In the genomic region with DNA sequence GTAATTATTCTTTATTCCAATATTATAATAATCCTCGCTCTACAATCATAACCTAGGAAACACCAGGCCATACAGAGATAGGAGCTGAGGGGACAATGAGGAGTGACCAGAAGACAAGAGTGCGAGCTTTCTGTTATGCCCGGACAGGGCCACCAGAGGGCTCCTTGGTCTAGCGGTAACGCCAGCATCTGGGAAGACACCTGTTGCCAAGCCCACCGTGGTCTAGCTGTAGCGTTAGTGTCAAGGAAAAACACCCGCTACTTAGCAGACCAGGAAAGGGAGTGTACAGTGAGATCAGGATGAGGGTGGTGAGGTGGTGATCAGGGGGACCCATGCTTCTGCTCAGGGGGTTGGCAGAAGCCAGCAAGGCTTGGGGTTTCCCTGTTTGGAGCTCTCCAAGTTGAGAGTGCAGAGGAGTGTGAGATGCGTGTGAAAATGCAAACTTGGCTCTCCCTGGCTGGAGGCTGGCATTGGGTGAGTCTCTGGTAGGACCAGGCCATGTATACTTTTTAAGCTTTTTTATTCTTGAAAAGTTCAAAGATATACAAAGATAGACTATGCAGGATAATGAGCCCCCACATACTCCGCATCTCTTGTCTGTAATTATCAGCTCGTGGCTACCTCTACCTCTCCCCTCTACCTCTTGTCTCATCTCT, we compare ENCODE assay signal across 7 cellular contexts. TPM values are rescaled to one million over a fixed set of nuclear protein-coding genes. Genes with fewer than 3 reads are reported as not detected.
DNase-seq lines count a peak whose midpoint lies in the region; ATAC-seq and TF ChIP-seq lines count a peak whose summit lies in the region.
"Not testable (repeated sequence)": the region's sequence is repeated elsewhere in the genome, so short reads cannot be mapped to it uniquely, and the experiment has no call there.

No MANE protein-coding gene starts in this region.

- H3K4me1 ChIP-seq in SK-N-SH (ENCODE audit: control insufficient read depth in 1 of 2, insufficient read depth in 2 of 2, low read depth in 1 of 2, low read length in 1 of 2); heart right ventricle: not testable (repeated sequence)

- not testable (repeated sequence) for TF ChIP-seq EP300 in SK-N-SH (IDR thresholded peaks at IDR 0.05; ENCODE audit: borderline replicate concordance in 1 of 2, low read depth in 1 of 2, low read length in 1 of 2)

- not testable (repeated sequence) for H3K4me3 ChIP-seq in SK-N-SH (ENCODE audit: low read depth in 2 of 2, low read length in 1 of 2); choroid plexus epithelial cell (ENCODE audit: low read depth, low read length); heart right ventricle

- CTCF ChIA-PET in SK-N-SH (lab: Yijun Ruan, JAX) = not testable (repeated sequence)

- H3K27me3 ChIP-seq in SK-N-SH (ENCODE audit: insufficient read depth); heart right ventricle: not testable (repeated sequence)

- WGBS in SK-N-SH (ENCODE audit: low lambda C conversion rate) = 3% methylated on average over 7 of the region's 11 CpGs
- WGBS in heart right ventricle, 2 donors = 4 to 5% methylated on average over 6 to 8 of the region's 11 CpGs

- H4K20me1 ChIP-seq in SK-N-SH (ENCODE audit: insufficient read depth) = not testable (repeated sequence)

- DNase-seq in SK-N-SH; choroid plexus epithelial cell (ENCODE audit: low read depth): not testable (repeated sequence)
- DNase-seq in activated T-cell treated with anti-CD3 and anti-CD28 coated beads, Interleukin-2, amount 50 U/mL, for 72 hours = peak; percentile 34 to 49
- DNase-seq in heart right ventricle = peak; percentile 19 to 23
- DNase-seq in stimulated activated CD4-positive, alpha-beta T cell treated with anti-CD3 and anti-CD28 coated beads, Interleukin-4, amount 100 ng/mL, for 1 hour = peak; percentile 16

- not testable (repeated sequence) for H3K36me3 Mint-ChIP-seq in activated T-cell treated with anti-CD3 and anti-CD28 coated beads, Interleukin-2, amount 50 U/mL, for 72 hours (ENCODE audit: insufficient read depth in 2 of 2); nephron (ENCODE audit: low read depth)

- H3K4me3 Mint-ChIP-seq in activated T-cell treated with anti-CD3 and anti-CD28 coated beads, Interleukin-2, amount 50 U/mL, for 72 hours = peak overlapping the region; percentile 6 to 37
- not testable (repeated sequence) for H3K4me3 Mint-ChIP-seq in nephron

- H3K9me2 ChIP-seq in SK-N-SH = not testable (repeated sequence)

- peak; percentile 34 for TF ChIP-seq CTCF in GM12874 (IDR thresholded peaks at IDR 0.05; ENCODE audit: insufficient read depth, low read depth, low read length)
- peak; percentile 72 for TF ChIP-seq CTCF in SK-N-SH (IDR thresholded peaks at IDR 0.05)
- peak; percentile 41 for TF ChIP-seq CTCF in choroid plexus epithelial cell (conservative IDR thresholded peaks at IDR 0.05; ENCODE audit: low read depth, low read length)
- peak in 6 of 9 donors; percentile 10 to 57 (median 46) for TF ChIP-seq CTCF in heart right ventricle (IDR thresholded peaks at IDR 0.05)
- peak in 2 of 3 experiments; percentile 11 to 23 for TF ChIP-seq CTCF in nephron (IDR thresholded peaks at IDR 0.05; ENCODE audit: unreplicated experiment in 3 of 3)

- not testable (repeated sequence) for H3K4me2 ChIP-seq in SK-N-SH

- H3K27ac ChIP-seq in SK-N-SH (ENCODE audit: low read depth in 2 of 2, low read length in 1 of 2); heart right ventricle: not testable (repeated sequence)

- not testable (repeated sequence) for H3K79me2 ChIP-seq in SK-N-SH (ENCODE audit: insufficient read depth)

- not testable (repeated sequence) for H3K9me3 Mint-ChIP-seq in activated T-cell treated with anti-CD3 and anti-CD28 coated beads, Interleukin-2, amount 50 U/mL, for 72 hours; nephron

- not testable (repeated sequence) for H3K36me3 ChIP-seq in SK-N-SH (replicated peaks in 1 of 2; ENCODE audit: control insufficient read depth in 1 of 2, insufficient read depth in 2 of 2, low read length in 1 of 2); heart right ventricle

- not testable (repeated sequence) for ATAC-seq in activated T-cell treated with anti-CD3 and anti-CD28 coated beads, Interleukin-2, amount 50 U/mL, for 72 hours (replicated peaks in 1 of 2)
- ATAC-seq in heart right ventricle = peak in 2 of 8 donors; percentile 28 to 63

- POLR2A ChIA-PET in SK-N-SH (lab: Yijun Ruan, JAX) = not testable (repeated sequence)

- H3F3A ChIP-seq in SK-N-SH (replicated peaks; ENCODE audit: insufficient read depth) = not testable (repeated sequence)

- intact Hi-C loops in heart right ventricle (cut with DNase I) = not testable (repeated sequence)

- not testable (repeated sequence) for H2AFZ ChIP-seq in SK-N-SH (ENCODE audit: low read depth)

- H3K9ac ChIP-seq in SK-N-SH = not testable (repeated sequence)

- H3K27me3 Mint-ChIP-seq in activated T-cell treated with anti-CD3 and anti-CD28 coated beads, Interleukin-2, amount 50 U/mL, for 72 hours (ENCODE audit: low read depth); nephron (ENCODE audit: low read depth): not testable (repeated sequence)

- H3K4me1 Mint-ChIP-seq in activated T-cell treated with anti-CD3 and anti-CD28 coated beads, Interleukin-2, amount 50 U/mL, for 72 hours (ENCODE audit: low read depth); nephron: not testable (repeated sequence)

- TF ChIP-seq RAD21 in SK-N-SH (IDR thresholded peaks at IDR 0.05; ENCODE audit: low read length) = peak; percentile 44

- H3K27ac Mint-ChIP-seq in activated T-cell treated with anti-CD3 and anti-CD28 coated beads, Interleukin-2, amount 50 U/mL, for 72 hours = not testable (repeated sequence)
- H3K27ac Mint-ChIP-seq in nephron = peak overlapping the region in 2 of 3 experiments; percentile 53 to 57

- H3K9me3 ChIP-seq in SK-N-SH, heart right ventricle: not testable (repeated sequence)

TF ChIP-seq in SK-N-SH, 30 proteins besides CTCF, POLR2A, EP300 and RAD21:
- TF ChIP-seq SMC3 (IDR thresholded peaks at IDR 0.05; ENCODE audit: low read depth, low read length) = peak; percentile 32

RNA-seq across cellular contexts. Expression of a gene that starts 1.4 kb away (rescaled TPM):
- polyA plus RNA-seq in SK-N-SH (2012; rRNA removed) = 290 and 299 TPM in 2 replicates
- 218 and 258 TPM in 2 replicates for polyA plus RNA-seq in SK-N-SH (2012; cell fraction: cytosol; rRNA removed)
- 70.9 and 86.9 TPM in 2 replicates for polyA plus RNA-seq in SK-N-SH (2012; cell fraction: nucleus; rRNA removed)
- total RNA-seq in activated T-cell treated with anti-CD3 and anti-CD28 coated beads, Interleukin-2, amount 50 U/mL, for 72 hours = 10 to 100 TPM; 40.5 to 53.5 TPM
- total RNA-seq in heart right ventricle = 10 to 100 TPM; 40.1 to 74.1 (median 52.7) TPM
- polyA plus RNA-seq in heart right ventricle = 100 to 1,000 TPM; 127 to 228 TPM

RNA-seq across cellular contexts. Expression of a gene that starts 15.3 kb away (rescaled TPM):
- polyA plus RNA-seq in SK-N-SH (2012; rRNA removed) = 44.9 and 53.2 TPM in 2 replicates
- 21.1 and 32.5 TPM in 2 replicates for polyA plus RNA-seq in SK-N-SH (2012; cell fraction: cytosol; rRNA removed)
- 89.9 and 156 TPM in 2 replicates for polyA plus RNA-seq in SK-N-SH (2012; cell fraction: nucleus; rRNA removed)
- total RNA-seq in activated T-cell treated with anti-CD3 and anti-CD28 coated beads, Interleukin-2, amount 50 U/mL, for 72 hours = 10 to 100 TPM; 13.1 to 13.6 TPM
- 10 to 100 TPM in 4 of 10 donors, 1 to 10 TPM in 6; 8.1 to 12.2 (median 9.5) TPM for total RNA-seq in heart right ventricle
- polyA plus RNA-seq in heart right ventricle = 10 to 100 TPM in 1 of 2 donors, 1 to 10 TPM in 1; 6.5 to 21.3 TPM

RNA-seq across cellular contexts. Expression of a gene that starts 15.4 kb away (rescaled TPM):
- polyA plus RNA-seq in SK-N-SH (2012; rRNA removed) (13.7 and 18.1 TPM in 2 replicates), heart right ventricle (1 to 10 TPM; 7.9 TPM)
- polyA plus RNA-seq in SK-N-SH (2012; cell fraction: cytosol; rRNA removed) = 7.6 and 13.8 TPM in 2 replicates
- polyA plus RNA-seq in SK-N-SH (2012; cell fraction: nucleus; rRNA removed) = 6.0 and 10.8 TPM in 2 replicates
- 10 to 100 TPM in 1 of 2 donors, 1 to 10 TPM in 1; 9.1 to 11.8 TPM for total RNA-seq in activated T-cell treated with anti-CD3 and anti-CD28 coated beads, Interleukin-2, amount 50 U/mL, for 72 hours
- 1 to 10 TPM; 4.4 to 8.6 (median 6.2) TPM for total RNA-seq in heart right ventricle

RNA-seq across cellular contexts. Expression of a gene that starts 37.5 kb away (rescaled TPM):
- polyA plus RNA-seq in SK-N-SH (2012; rRNA removed) (15.5 and 19.5 TPM in 2 replicates), heart right ventricle (1 to 10 TPM; 3.2 to 6.9 TPM)
- 5.2 and 10.3 TPM in 2 replicates for polyA plus RNA-seq in SK-N-SH (2012; cell fraction: cytosol; rRNA removed)
- 53.8 and 62.7 TPM in 2 replicates for polyA plus RNA-seq in SK-N-SH (2012; cell fraction: nucleus; rRNA removed)
- total RNA-seq in activated T-cell treated with anti-CD3 and anti-CD28 coated beads, Interleukin-2, amount 50 U/mL, for 72 hours = 10 to 100 TPM; 20.0 to 29.8 TPM
- total RNA-seq in heart right ventricle = 10 to 100 TPM in 2 of 10 donors, 1 to 10 TPM in 8; 1.3 to 23.9 (median 4.2) TPM

RNA-seq across cellular contexts. Expression of a gene that starts 46.7 kb away (rescaled TPM):
- polyA plus RNA-seq in SK-N-SH (2012; rRNA removed) = 78.7 and 85.8 TPM in 2 replicates
- 45.2 and 61.9 TPM in 2 replicates for polyA plus RNA-seq in SK-N-SH (2012; cell fraction: cytosol; rRNA removed)
- 38.0 and 52.2 TPM in 2 replicates for polyA plus RNA-seq in SK-N-SH (2012; cell fraction: nucleus; rRNA removed)
- total RNA-seq in activated T-cell treated with anti-CD3 and anti-CD28 coated beads, Interleukin-2, amount 50 U/mL, for 72 hours = 10 to 100 TPM; 37.8 to 42.2 TPM
- 10 to 100 TPM in 1 of 10 donors, 1 to 10 TPM in 9; 1.7 to 11.6 (median 3.7) TPM for total RNA-seq in heart right ventricle
- polyA plus RNA-seq in heart right ventricle = 1 to 10 TPM; 2.0 to 5.8 TPM

Comparison
In these comparisons a context has a peak if more than half of its experiments do, and no peak if none do; other contexts are left out.
1. CTCF ChIP-seq: peak in every context shown above with its lines; median percentile 72 in SK-N-SH; 46 in heart right ventricle; 41 in choroid plexus epithelial cell; 34 in GM12874; 17 in nephron.